Comparison of ENCODE assay signal across 1 cellular context in genomic region chr5:142110988-142111687, GRCh38.
TF ChIP-seq lines count a peak whose summit lies in the region.

No MANE protein-coding gene starts in this region.

TF ChIP-seq in SK-N-SH treated with all-trans-retinoic acid at 6 μM for 48 hours, 23 proteins besides CTCF, POLR2A, EP300 and RAD21 (continued from another document):
- TF ChIP-seq POU6F1 (CRISPR knock-in tag; IDR thresholded peaks at IDR 0.05; ENCODE audit: borderline replicate concordance, low read depth) (no peak), ZC3H10 (CRISPR knock-in tag; IDR thresholded peaks at IDR 0.05) (no peak)
